9 cellular contexts compared by ENCODE assay signal in the genomic region with DNA sequence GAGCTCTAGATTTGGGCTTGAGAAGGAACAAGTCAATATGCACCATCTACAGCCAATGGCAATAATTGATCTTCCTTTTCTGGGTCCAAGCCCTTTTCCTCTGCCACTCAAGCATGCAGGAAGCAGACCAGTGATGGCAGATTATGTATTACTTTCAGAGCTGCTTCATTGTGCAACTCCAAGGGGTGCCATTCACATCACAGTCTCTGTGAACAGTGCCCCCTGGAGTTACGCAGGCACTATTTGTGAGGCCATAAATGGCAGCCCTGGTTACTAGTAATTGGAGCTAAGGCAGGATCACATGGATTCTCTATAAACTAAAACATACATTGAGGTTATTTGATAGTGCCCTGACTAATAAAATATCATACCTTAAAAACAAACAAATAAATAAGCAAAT.
DNase-seq lines count a peak whose midpoint lies in the region; ATAC-seq and TF ChIP-seq lines count a peak whose summit lies in the region.
"Had no signal": no experiment of that assay in that cellular context is flagged by ENCODE, and none has a peak within 500 bp of the region (broad histone marks: within the 10 kb centered on the region; RNA-seq: fewer than 3 reads in every experiment).

No MANE protein-coding gene starts in this region.

- in situ Hi-C loops in mammary epithelial cell (cut with MboI; ENCODE audit: low sequenced_read_pairs in 2 of 2): no loop called here

- no peaks in the 10 kb centered on the region for H4K20me1 ChIP-seq in mammary epithelial cell (ENCODE audit: insufficient read depth, low read length)

- H3K36me3 ChIP-seq in BJ (ENCODE audit: control insufficient read depth, insufficient read depth, low read length) (no peaks in the 10 kb centered on the region), mammary epithelial cell (ENCODE audit: insufficient read depth, low read length) (no peaks in the 10 kb centered on the region)

- H3K4me3 ChIP-seq in BJ (ENCODE audit: low read depth, low read length): no peak overlapping the region
- H3K4me3 ChIP-seq in Jurkat, Clone E6-1 (ENCODE audit: low read length): no peak overlapping the region
- no peak overlapping the region for H3K4me3 ChIP-seq in mammary epithelial cell (replicated peaks in 1 of 3; ENCODE audit: insufficient read depth in 1 of 3, low read depth in 2 of 3, low read length in 3 of 3)

- POLR2A ChIA-PET in BJ (lab: Charles Lee): no interaction called here

- TF ChIP-seq CTCF in BJ (IDR thresholded peaks at IDR 0.05; ENCODE audit: insufficient read depth, low read depth, low read length) (0 out of 2 replicates have a peak, but pooled peaks have one; percentile 17), mammary epithelial cell (conservative IDR thresholded peaks at IDR 0.05 in 1 of 2, IDR thresholded peaks at IDR 0.05 in 1 of 2; ENCODE audit: extremely low read depth in 1 of 2, insufficient read depth in 1 of 2, low read depth in 1 of 2, low read length in 2 of 2) (peak; percentile 28 to 29)

- no TSS peak for BruUV-seq in mammary epithelial cell (replicated peaks; lab: Mats Ljungman, UMichigan)

- ATAC-seq in GM21367 (IDR thresholded peaks at IDR 0.05; ENCODE audit: unreplicated experiment): peak; percentile 83

- dilution Hi-C loops in mammary epithelial cell (cut with HindIII; ENCODE audit: low sequenced_read_pairs): no loop called here

- intact Hi-C loops in mammary epithelial cell (cut with micrococcal nuclease): no loop called here

- H3K27ac ChIP-seq in mammary epithelial cell (ENCODE audit: insufficient read depth, low read depth, low read length): no peak overlapping the region

- H2AFZ ChIP-seq in mammary epithelial cell (ENCODE audit: low read depth, low read length): no peak overlapping the region

- no peaks in the 10 kb centered on the region for H3K9me3 ChIP-seq in mammary epithelial cell (replicated peaks; ENCODE audit: insufficient read depth, low read length)

- no peak overlapping the region for H3K4me2 ChIP-seq in mammary epithelial cell (ENCODE audit: insufficient read depth, low read depth, low read length)

- no peaks in the 10 kb centered on the region for H3K79me2 ChIP-seq in mammary epithelial cell (ENCODE audit: insufficient read depth, low read length)

- CTCF ChIA-PET in BJ (lab: Yijun Ruan, JAX): interaction anchor here (1.6 kb wide), 1 partner anchor 10 kb away, joined by 5 read pairs; no protein-coding TSS in a partner anchor
- CTCF ChIA-PET in mammary epithelial cell (lab: Charles Lee; ENCODE audit: low non-redundant PET): no interaction called here

- no peaks in the 10 kb centered on the region for H3K27me3 ChIP-seq in BJ (ENCODE audit: control insufficient read depth, insufficient read depth, low read length)
- no peaks in the 10 kb centered on the region for H3K27me3 ChIP-seq in mammary epithelial cell (ENCODE audit: insufficient read depth, low read length)

- H3K9ac ChIP-seq in mammary epithelial cell (ENCODE audit: insufficient read depth, low read length): no peak overlapping the region

- WGBS in mammary epithelial cell (ENCODE audit: low coverage, missing lambda C conversion rate): 85% methylated on average over 1 of the region's 1 CpG

- no peak for DNase-seq in BJ (ENCODE audit: low read depth)
- peak; percentile 35 for DNase-seq in Jurkat, Clone E6-1 (ENCODE audit: low read depth, low spot score)
- no peak for DNase-seq in mammary epithelial cell
- no peak for DNase-seq in activated T-cell treated with anti-CD3 and anti-CD28 coated beads, Interleukin-2, amount 50 U/mL, for 48 hours
- DNase-seq in HPDE6-E6E7 (ENCODE audit: extremely low spot score): no peak
- DNase-seq in NCI-H2196 (lab: John Stamatoyannopoulos, UW; ENCODE audit: unreplicated experiment): no peak
- no peak for DNase-seq in globus pallidus (ENCODE audit: low spot score)
- DNase-seq: activated CD4-positive, alpha-beta T cell treated with anti-CD3 and anti-CD28 coated beads for 1 hour had no signal

- no peaks in the 10 kb centered on the region for H3K4me1 ChIP-seq in mammary epithelial cell (ENCODE audit: insufficient read depth, low read length)
